Comparison of ENCODE assay signal across 9 cellular contexts in genomic region chr1:54413295-54413694, GRCh38. TPM values are rescaled to one million over a fixed set of nuclear protein-coding genes. Genes with fewer than 3 reads are reported as not detected.
A peak's percentile ranks its signal among the peaks of the same experiment; 100 is the strongest.
DNase-seq lines count a peak whose midpoint lies in the region; ATAC-seq and TF ChIP-seq lines count a peak whose summit lies in the region.
"Had no signal": no experiment of that assay in that cellular context is flagged by ENCODE, and none has a peak within 500 bp of the region (broad histone marks: within the 10 kb centered on the region; RNA-seq: fewer than 3 reads in every experiment).

No MANE protein-coding gene starts in this region.

- intact Hi-C loops in activated naive CD4-positive, alpha-beta T cell treated with anti-CD3 and anti-CD28 coated beads for 36 hours (cut with micrococcal nuclease): no loop called here
- intact Hi-C loops in ascending aorta (cut with DNase I) (no loop called here), left colon (cut with DNase I, micrococcal nuclease) (no loop called here)

- H3K9me3 ChIP-seq in ascending aorta: no peaks in the 10 kb centered on the region
- no peaks in the 10 kb centered on the region for H3K9me3 ChIP-seq in tibial nerve

- WGBS in tibial nerve, 2 donors: 10 to 27% methylated on average over 2 of the region's 2 CpGs

- CTCF ChIA-PET in activated naive CD4-positive, alpha-beta T cell treated with anti-CD3 and anti-CD28 coated beads for 36 hours (lab: Charles Lee): interaction anchor here (0.6 to 4.0 kb wide), 2 partner anchors 76 to 193 kb away, joined by 3 to 18 read pairs; no protein-coding TSS in a partner anchor
- CTCF ChIA-PET in GM10248 (lab: Yijun Ruan, JAX): interaction anchor here (0.8 kb wide), 1 partner anchor 532 kb away, joined by 3 read pairs; no protein-coding TSS in a partner anchor

- H3K36me3 ChIP-seq in ascending aorta (no peaks in the 10 kb centered on the region), tibial nerve (no peaks in the 10 kb centered on the region)

- no peak for TF ChIP-seq POLR2A in tibial nerve (IDR thresholded peaks at IDR 0.05)

- no peak overlapping the region for H3K4me3 ChIP-seq in ascending aorta
- no peak overlapping the region for H3K4me3 ChIP-seq in tibial nerve

- peak in 1 of 2 donors; percentile 16 for TF ChIP-seq EP300 in tibial nerve (IDR thresholded peaks at IDR 0.05)

- no peaks in the 10 kb centered on the region for H3K27me3 Mint-ChIP-seq in activated naive CD4-positive, alpha-beta T cell treated with anti-CD3 and anti-CD28 coated beads for 36 hours (ENCODE audit: low read depth)

- peak overlapping the region; percentile 75 for H3K27ac Mint-ChIP-seq in activated naive CD4-positive, alpha-beta T cell treated with anti-CD3 and anti-CD28 coated beads for 36 hours

- no peaks in the 10 kb centered on the region for H3K9me3 Mint-ChIP-seq in activated naive CD4-positive, alpha-beta T cell treated with anti-CD3 and anti-CD28 coated beads for 36 hours
- H3K9me3 Mint-ChIP-seq: neural crest cell had no signal

- DNase-seq in activated naive CD4-positive, alpha-beta T cell treated with anti-CD3 and anti-CD28 coated beads for 36 hours: peak; percentile 76
- no peak for DNase-seq in activated naive CD4-positive, alpha-beta T cell treated with anti-CD3 and anti-CD28 coated beads, Interleukin-2, amount 50 U/mL, for 16 hours
- DNase-seq in ascending aorta (ENCODE audit: low spot score in 2 of 2) (peak; percentile 27 to 76), left colon (peak; percentile 49 to 69), tibial nerve (ENCODE audit: low spot score in 2 of 2) (no peak), GM10248 (ENCODE audit: extremely low spot score) (no peak)
- no peak for DNase-seq in activated CD8-positive, alpha-beta memory T cell treated with anti-CD3 and anti-CD28 coated beads for 24 hours

- POLR2A ChIA-PET in GM10248 (lab: Yijun Ruan, JAX): no interaction called here

- H3K4me3 Mint-ChIP-seq in activated naive CD4-positive, alpha-beta T cell treated with anti-CD3 and anti-CD28 coated beads for 36 hours: peak overlapping the region; percentile 64
- H3K4me3 Mint-ChIP-seq: neural crest cell had no signal

- H3K36me3 Mint-ChIP-seq in activated naive CD4-positive, alpha-beta T cell treated with anti-CD3 and anti-CD28 coated beads for 36 hours (ENCODE audit: low read depth): no peaks in the 10 kb centered on the region

- ATAC-seq in left colon: peak; percentile 55
- no peak for ATAC-seq in HG03135 (IDR thresholded peaks at IDR 0.05; ENCODE audit: unreplicated experiment)

- H3K27ac ChIP-seq in ascending aorta: no peak overlapping the region
- H3K27ac ChIP-seq in tibial nerve: peak overlapping the region in 3 of 4 donors; percentile 12 to 64 (median 38)

- H3K4me1 Mint-ChIP-seq in activated naive CD4-positive, alpha-beta T cell treated with anti-CD3 and anti-CD28 coated beads for 36 hours (ENCODE audit: low read depth): peaks cover 31% of the 10 kb centered on the region

- TF ChIP-seq CTCF in ascending aorta (IDR thresholded peaks at IDR 0.05) (no peak), tibial nerve (IDR thresholded peaks at IDR 0.05) (no peak), GM10248 (IDR thresholded peaks at IDR 0.05; ENCODE audit: control extremely low read depth, extremely low read depth, low read depth, missing control alignments) (no peak)

- H3K27me3 ChIP-seq in ascending aorta (no peaks in the 10 kb centered on the region), tibial nerve (no peaks in the 10 kb centered on the region)

- no peaks in the 10 kb centered on the region for H3K4me1 ChIP-seq in ascending aorta
- H3K4me1 ChIP-seq in tibial nerve: peaks cover 0 to 19% (median 10%) of the 10 kb centered on the region in 4 donors

RNA-seq across cellular contexts. Expression of gene SSBP3, which starts 7.1 kb away (rescaled TPM):
- 10 to 100 TPM; 55.0 to 58.3 TPM for total RNA-seq in activated naive CD4-positive, alpha-beta T cell treated with anti-CD3 and anti-CD28 coated beads for 36 hours
- total RNA-seq in ascending aorta (51.0 TPM), left colon (10 to 100 TPM; 61.7 to 74.2 TPM), tibial nerve (10 to 100 TPM; 32.0 to 70.2 (median 60.3) TPM)

Comparison
In these comparisons a context has a peak if more than half of its experiments do, and no peak if none do; other contexts are left out.
1. DNase-seq: peak in activated naive CD4-positive, alpha-beta T cell treated with anti-CD3 and anti-CD28 coated beads for 36 hours (single experiment), ascending aorta (2 of 2) and left colon (2 of 2); none in activated naive CD4-positive, alpha-beta T cell treated with anti-CD3 and anti-CD28 coated beads, Interleukin-2, amount 50 U/mL, for 16 hours (single experiment), tibial nerve (0 of 2), GM10248 (single experiment) and activated CD8-positive, alpha-beta memory T cell treated with anti-CD3 and anti-CD28 coated beads for 24 hours (single experiment).
2. H3K27ac ChIP-seq: peak in tibial nerve (3 of 4); none in ascending aorta (0 of 2).